ENCODE assay signal across 8 cellular contexts in the genomic region with DNA sequence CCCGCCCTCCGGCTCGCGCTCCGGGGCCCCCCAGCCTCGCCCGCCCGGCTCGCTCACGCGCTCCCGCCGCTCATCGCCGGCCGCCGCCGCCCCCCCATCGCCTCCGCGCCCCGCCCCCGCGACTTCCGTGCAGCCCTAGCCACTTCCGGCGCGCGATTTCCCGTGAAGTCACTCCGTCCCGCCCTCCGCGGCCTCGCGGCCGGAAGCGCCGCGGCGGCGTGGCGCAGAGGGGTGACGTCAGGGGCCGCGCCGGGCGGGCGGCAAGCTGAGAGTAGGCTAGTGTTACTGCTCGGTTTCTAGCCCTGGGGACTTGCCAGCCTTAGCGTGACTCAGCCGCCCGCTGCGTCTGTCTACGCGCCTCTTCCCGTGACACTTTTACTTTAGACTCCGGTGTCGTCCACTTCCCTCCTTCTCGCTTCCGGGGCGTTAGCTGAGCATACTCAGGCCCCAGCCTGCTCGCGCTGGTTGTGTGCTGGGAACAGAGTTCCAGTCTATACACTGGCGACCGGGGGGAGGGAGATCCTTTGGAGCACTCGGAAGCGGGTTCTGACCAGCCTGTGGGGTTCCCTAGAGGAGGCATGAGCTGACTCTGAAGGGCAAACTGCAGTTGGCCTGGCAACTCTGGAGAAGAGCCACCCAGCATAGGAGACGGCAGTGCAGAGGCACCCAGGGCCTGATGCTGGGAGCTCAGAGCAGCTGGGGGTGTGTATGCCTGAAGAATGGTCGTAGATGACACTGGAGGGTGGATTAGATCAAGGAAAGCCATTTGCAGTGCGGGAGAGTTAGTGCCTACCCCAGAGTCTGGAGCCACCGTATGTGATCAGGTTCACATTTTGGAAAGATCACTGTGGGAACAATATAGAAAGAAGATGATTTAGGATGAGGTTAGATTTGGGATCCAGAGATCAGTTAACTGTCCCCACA. TPM values are rescaled to one million over a fixed set of nuclear protein-coding genes. Genes with fewer than 3 reads are reported as not detected.
DNase-seq lines count a peak whose midpoint lies in the region; ATAC-seq and TF ChIP-seq lines count a peak whose summit lies in the region.

Gene PURB (minus strand): TSS at position 137 of the 924 bp plus-strand sequence. CDS start 182 bp downstream, outside the sequence.

- intact Hi-C loops in adrenal gland (cut with DNase I) = no loop called here
- intact Hi-C loops in heart right ventricle (cut with DNase I) = loop anchor here in 4 of 10 donors (2.0 to 10.0 kb wide), 5 partner anchors 33 to 229 kb away; partner anchors contain the start of genes H2AZ2 (in 1 of the 4) and TBRG4 (in 1 of the 4)
- intact Hi-C loops in posterior cingulate gyrus (cut with DNase I) = loop anchor here (5.0 to 10.0 kb wide), 4 partner anchors 37 to 227 kb away; partner anchors contain the start of gene TBRG4

- peak; percentile 86 for TF ChIP-seq POLR2A in GM15510 (IDR thresholded peaks at IDR 0.05; ENCODE audit: borderline replicate concordance, extremely low read depth, insufficient read length)
- TF ChIP-seq POLR2A in adrenal gland (IDR thresholded peaks at IDR 0.05) = peak; percentile 91 to 93

- no peaks in the 10 kb centered on the region for H3K27me3 Mint-ChIP-seq in type B pancreatic cell

- no peaks in the 10 kb centered on the region for H3K9me3 ChIP-seq in adrenal gland (replicated peaks in 1 of 3)
- H3K9me3 ChIP-seq in heart right ventricle = no peaks in the 10 kb centered on the region

- TF ChIP-seq CTCF in adrenal gland (IDR thresholded peaks at IDR 0.05) (no peak), heart right ventricle (IDR thresholded peaks at IDR 0.05) (no peak), type B pancreatic cell (conservative IDR thresholded peaks at IDR 0.05) (no peak)

- H3K27me3 ChIP-seq in adrenal gland (no peaks in the 10 kb centered on the region), heart right ventricle (no peaks in the 10 kb centered on the region)

- H3K4me3 Mint-ChIP-seq in type B pancreatic cell = peak within 1 kb of the TSS; percentile 94

- no peaks in the 10 kb centered on the region for H3K9me3 Mint-ChIP-seq in type B pancreatic cell

- 1 to 4% (median 2%) methylated on average over 12 to 72 of the region's 72 CpGs for WGBS in adrenal gland, 4 donors
- 1 to 2% methylated on average over 47 to 72 of the region's 72 CpGs for WGBS in heart right ventricle, 2 donors

- H3K4me1 Mint-ChIP-seq in type B pancreatic cell (ENCODE audit: unreplicated experiment) = peaks cover 33% of the 10 kb centered on the region

- DNase-seq in NCI-H146 treated with DMSO at 0.1 percent for 48 hours (lab: John Stamatoyannopoulos, UW; ENCODE audit: unreplicated experiment) (peak; percentile 83), T-helper 1 cell (peak; percentile 95 to 99 (median 96)), adrenal gland (peak; percentile 94 to 96 (median 96)), heart right ventricle (peak; percentile 93 to 96), posterior cingulate gyrus (peak; percentile 90 to 99 (median 93)), type B pancreatic cell (ENCODE audit: extremely low spot score, unreplicated experiment) (peak; percentile 95)

- H3K36me3 ChIP-seq in adrenal gland (replicated peaks in 1 of 2) (no peaks in the 10 kb centered on the region), heart right ventricle (peaks cover 0 to 24% (median 0%) of the 10 kb centered on the region in 9 donors)

- H3K27ac Mint-ChIP-seq in type B pancreatic cell = peak within 1 kb of the TSS; percentile 100

- H3K4me1 ChIP-seq in adrenal gland (replicated peaks in 1 of 2) (peaks cover 10 to 50% of the 10 kb centered on the region in 2 donors), heart right ventricle (peaks cover 9 to 53% (median 45%) of the 10 kb centered on the region in 9 donors)

- H3K36me3 Mint-ChIP-seq in type B pancreatic cell = peaks cover 16% of the 10 kb centered on the region

- H3K4me3 ChIP-seq in adrenal gland (peak within 1 kb of the TSS; percentile 19 to 85 (median 76)), heart right ventricle (peak within 1 kb of the TSS; percentile 63 to 97 (median 90))

- H3K27ac ChIP-seq in adrenal gland = peak within 1 kb of the TSS; percentile 93 to 100 (median 99)
- H3K27ac ChIP-seq in heart right ventricle = peak within 1 kb of the TSS; percentile 80 to 98 (median 97)

- ATAC-seq in HG02884 (IDR thresholded peaks at IDR 0.05; ENCODE audit: unreplicated experiment) (peak; percentile 83), heart right ventricle (peak; percentile 97 to 99 (median 98))

RNA-seq across cellular contexts. Expression of gene PURB, which starts in this region (rescaled TPM):
- total RNA-seq in adrenal gland (10 to 100 TPM in 6 of 8 donors, 1 to 10 TPM in 2; 9.5 to 23.3 (median 14.9) TPM), heart right ventricle (10 to 100 TPM; 12.7 to 18.7 (median 16.7) TPM), type B pancreatic cell (ENCODE audit: low replicate concordance) (24.8 and 29.0 TPM in 2 replicates)
- polyA plus RNA-seq in adrenal gland (10 to 100 TPM in 1 of 3 donors, 1 to 10 TPM in 2; 4.6 to 16.4 (median 7.5) TPM), heart right ventricle (1 to 10 TPM; 6.6 to 7.7 TPM)

Comparison
In these comparisons a context has a peak if more than half of its experiments do, and no peak if none do; other contexts are left out.
1. Peak in every context shown above with its lines: DNase-seq, ATAC-seq, H3K4me3 ChIP-seq and H3K27ac ChIP-seq.